ENCODE assay signal across 8 cellular contexts in the genomic region with DNA sequence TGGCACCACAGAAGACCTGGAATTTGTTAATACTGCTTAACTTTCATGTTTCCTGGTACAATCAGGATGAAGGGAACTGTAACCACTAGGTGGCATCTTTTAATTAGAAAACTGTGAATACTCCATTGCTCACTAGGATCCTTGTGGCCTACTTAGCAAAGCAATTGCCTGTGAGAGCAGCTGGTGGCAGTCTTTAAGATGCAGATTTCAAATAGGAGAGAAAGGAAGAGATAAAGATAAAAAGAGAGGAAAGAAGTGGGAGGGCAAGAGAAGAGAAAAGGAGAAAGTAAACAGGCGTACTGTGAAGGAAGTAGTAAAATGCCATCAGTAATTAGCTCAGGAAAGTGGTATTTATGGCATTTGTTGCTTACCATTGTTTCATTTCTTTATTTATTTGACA.
DNase-seq lines count a peak whose midpoint lies in the region; ATAC-seq, FAIRE-seq and TF ChIP-seq lines count a peak whose summit lies in the region.

No MANE protein-coding gene starts in this region.

- TF ChIP-seq CTCF in A549 (IDR thresholded peaks at IDR 0.05) (peak; percentile 93), SK-N-SH (IDR thresholded peaks at IDR 0.05) (peak; percentile 72), esophagus squamous epithelium (IDR thresholded peaks at IDR 0.05) (peak; percentile 30 to 92 (median 77))

- peak; percentile 82 for FAIRE-seq in A549 (lab: Jason Lieb, UNC)

- H3K27me3 ChIP-seq in SK-N-SH (ENCODE audit: insufficient read depth) (no peaks in the 10 kb centered on the region), esophagus squamous epithelium (no peaks in the 10 kb centered on the region)

- ATAC-seq in A549, result peak; percentile 99
- ATAC-seq in HG02623 (IDR thresholded peaks at IDR 0.05; ENCODE audit: unreplicated experiment), result no peak
- ATAC-seq in HG02970 (IDR thresholded peaks at IDR 0.05; ENCODE audit: low FRiP score, unreplicated experiment), result no peak

- POLR2A ChIA-PET in A549 (lab: Yijun Ruan, JAX), result interaction anchor here (0.5 to 1.7 kb wide), 6 partner anchors 75 to 861 kb away, joined by 3 to 13 read pairs (median 5); partner anchors contain the start of gene ZFP36L1
- POLR2A ChIA-PET in SK-N-SH (lab: Yijun Ruan, JAX), result no interaction called here

- H3K4me1 ChIP-seq in A549 (peaks cover 13% of the 10 kb centered on the region), SK-N-SH (ENCODE audit: control insufficient read depth in 1 of 2, insufficient read depth in 2 of 2, low read depth in 1 of 2, low read length in 1 of 2) (peaks cover 0 to 5% of the 10 kb centered on the region in 2 experiments; a peak in 3 of 4 replicates), esophagus squamous epithelium (peaks cover 0 to 44% (median 6%) of the 10 kb centered on the region in 3 donors)

- H3K9me2 ChIP-seq in SK-N-SH, result no peaks in the 10 kb centered on the region

- H3K9me3 ChIP-seq in A549, result 0 out of 3 replicates have a peak, but pooled peaks cover 4% of the 10 kb centered on the region
- H3K9me3 ChIP-seq in SK-N-SH, result no peaks in the 10 kb centered on the region; the same call in 1 of the 2 replicates
- H3K9me3 ChIP-seq in esophagus squamous epithelium, result peaks cover 0 to 10% (median 0%) of the 10 kb centered on the region in 3 donors

- TF ChIP-seq POLR2A in A549 (IDR thresholded peaks at IDR 0.05; ENCODE audit: low read length) (no peak), esophagus squamous epithelium (IDR thresholded peaks at IDR 0.05) (no peak)

- peak overlapping the region; percentile 66 for H3K4me2 ChIP-seq in A549
- no peak overlapping the region for H3K4me2 ChIP-seq in SK-N-SH

- peak; percentile 82 to 89 for DNase-seq in A549 (ENCODE audit: low read depth in 1 of 2, low spot score in 1 of 2)
- peak; percentile 44 for DNase-seq in GF-D8 (lab: John Stamatoyannopoulos, UW)
- DNase-seq in NCI-H1092 (lab: John Stamatoyannopoulos, UW), result peak; percentile 62
- peak; percentile 53 for DNase-seq in SK-N-SH
- no peak for DNase-seq in esophagus squamous epithelium (lab: John Stamatoyannopoulos, UW)
- DNase-seq in myocyte (ENCODE audit: low read depth), result peak; percentile 87

- TF ChIP-seq RAD21 in A549 (conservative IDR thresholded peaks at IDR 0.05 in 1 of 2, IDR thresholded peaks at IDR 0.05 in 1 of 2), result peak; percentile 89 to 93
- peak; percentile 68 for TF ChIP-seq RAD21 in SK-N-SH (IDR thresholded peaks at IDR 0.05; ENCODE audit: low read length)

- 11% methylated on average over 1 of the region's 1 CpG for WGBS in A549 (ENCODE audit: missing lambda C conversion rate)
- WGBS in SK-N-SH (ENCODE audit: low lambda C conversion rate), result 79% methylated on average over 1 of the region's 1 CpG
- WGBS in esophagus squamous epithelium, 2 donors, result 16 to 30% methylated on average over 1 of the region's 1 CpG

- CTCF ChIA-PET in A549 (lab: Yijun Ruan, JAX) (interaction anchor here (0.6 to 3.4 kb wide), 65 partner anchors 9 to 1434 kb away, joined by 3 to 51 read pairs (median 4); partner anchors contain the start of gene ZFP36L1), SK-N-SH (lab: Yijun Ruan, JAX) (interaction anchor here (0.7 to 5.1 kb wide), 35 partner anchors 10 to 910 kb away, joined by 3 to 55 read pairs (median 4); no protein-coding TSS in a partner anchor)

- H3K36me3 ChIP-seq in SK-N-SH (replicated peaks in 1 of 2; ENCODE audit: control insufficient read depth in 1 of 2, insufficient read depth in 2 of 2, low read length in 1 of 2) (no peaks in the 10 kb centered on the region), esophagus squamous epithelium (no peaks in the 10 kb centered on the region)

- no peaks in the 10 kb centered on the region for H3F3A ChIP-seq in SK-N-SH (replicated peaks; ENCODE audit: insufficient read depth)

- H4K20me1 ChIP-seq in SK-N-SH (ENCODE audit: insufficient read depth), result no peaks in the 10 kb centered on the region

- H3K9ac ChIP-seq in SK-N-SH, result no peak overlapping the region

- H3K79me2 ChIP-seq in SK-N-SH (ENCODE audit: insufficient read depth), result no peaks in the 10 kb centered on the region

- H3K27ac ChIP-seq in A549 (peak overlapping the region; percentile 73 to 78), SK-N-SH (ENCODE audit: low read depth in 2 of 2, low read length in 1 of 2) (peak overlapping the region in 1 of 2 experiments; percentile 50; a peak in 1 of 4 replicates), esophagus squamous epithelium (peak overlapping the region in 3 of 4 donors; percentile 25 to 72 (median 58))

- no peak overlapping the region for H3K4me3 ChIP-seq in A549
- no peak overlapping the region for H3K4me3 ChIP-seq in SK-N-SH (ENCODE audit: low read depth in 2 of 2, low read length in 1 of 2)
- H3K4me3 ChIP-seq in esophagus squamous epithelium, result no peak overlapping the region

- H2AFZ ChIP-seq in SK-N-SH (ENCODE audit: low read depth), result peak overlapping the region; percentile 54; the same call in 1 of the 2 replicates

- TF ChIP-seq EP300 in A549 (IDR thresholded peaks at IDR 0.05) (no peak), SK-N-SH (IDR thresholded peaks at IDR 0.05; ENCODE audit: borderline replicate concordance in 1 of 2, low read depth in 1 of 2, low read length in 1 of 2) (no peak)

- intact Hi-C loops in esophagus squamous epithelium (cut with DNase I), result no loop called here

TF ChIP-seq in A549, 52 proteins besides CTCF, POLR2A, EP300 and RAD21:
- TF ChIP-seq JUN (IDR thresholded peaks at IDR 0.05) (0 out of 5 replicates have a peak, but pooled peaks of 1 of the 2 experiments have one; percentile 15), SMC3 (IDR thresholded peaks at IDR 0.05) (peak; percentile 92), ZSCAN20 (CRISPR knock-in tag; IDR thresholded peaks at IDR 0.05) (no peak)
- TF ChIP-seq, protein P1, sequence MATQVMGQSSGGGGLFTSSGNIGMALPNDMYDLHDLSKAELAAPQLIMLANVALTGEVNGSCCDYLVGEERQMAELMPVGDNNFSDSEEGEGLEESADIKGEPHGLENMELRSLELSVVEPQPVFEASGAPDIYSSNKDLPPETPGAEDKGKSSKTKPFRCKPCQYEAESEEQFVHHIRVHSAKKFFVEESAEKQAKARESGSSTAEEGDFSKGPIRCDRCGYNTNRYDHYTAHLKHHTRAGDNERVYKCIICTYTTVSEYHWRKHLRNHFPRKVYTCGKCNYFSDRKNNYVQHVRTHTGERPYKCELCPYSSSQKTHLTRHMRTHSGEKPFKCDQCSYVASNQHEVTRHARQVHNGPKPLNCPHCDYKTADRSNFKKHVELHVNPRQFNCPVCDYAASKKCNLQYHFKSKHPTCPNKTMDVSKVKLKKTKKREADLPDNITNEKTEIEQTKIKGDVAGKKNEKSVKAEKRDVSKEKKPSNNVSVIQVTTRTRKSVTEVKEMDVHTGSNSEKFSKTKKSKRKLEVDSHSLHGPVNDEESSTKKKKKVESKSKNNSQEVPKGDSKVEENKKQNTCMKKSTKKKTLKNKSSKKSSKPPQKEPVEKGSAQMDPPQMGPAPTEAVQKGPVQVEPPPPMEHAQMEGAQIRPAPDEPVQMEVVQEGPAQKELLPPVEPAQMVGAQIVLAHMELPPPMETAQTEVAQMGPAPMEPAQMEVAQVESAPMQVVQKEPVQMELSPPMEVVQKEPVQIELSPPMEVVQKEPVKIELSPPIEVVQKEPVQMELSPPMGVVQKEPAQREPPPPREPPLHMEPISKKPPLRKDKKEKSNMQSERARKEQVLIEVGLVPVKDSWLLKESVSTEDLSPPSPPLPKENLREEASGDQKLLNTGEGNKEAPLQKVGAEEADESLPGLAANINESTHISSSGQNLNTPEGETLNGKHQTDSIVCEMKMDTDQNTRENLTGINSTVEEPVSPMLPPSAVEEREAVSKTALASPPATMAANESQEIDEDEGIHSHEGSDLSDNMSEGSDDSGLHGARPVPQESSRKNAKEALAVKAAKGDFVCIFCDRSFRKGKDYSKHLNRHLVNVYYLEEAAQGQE (IDR thresholded peaks at IDR 0.05), result no peak

TF ChIP-seq in SK-N-SH, 30 proteins besides CTCF, POLR2A, EP300 and RAD21:
- TF ChIP-seq TCF12 (IDR thresholded peaks at IDR 0.05) (no peak), JUND (IDR thresholded peaks at IDR 0.05) (no peak), FOXJ3 (CRISPR knock-in tag; IDR thresholded peaks at IDR 0.05) (no peak), SMC3 (IDR thresholded peaks at IDR 0.05; ENCODE audit: low read depth, low read length) (peak; percentile 50), ELF1 (IDR thresholded peaks at IDR 0.05) (no peak)
TF ChIP-seq in SK-N-SH: peak in this region for 1.

Comparison
In these comparisons a context has a peak if more than half of its experiments do, and no peak if none do; other contexts are left out.
1. ATAC-seq: peak in A549 (2 of 2); none in HG02623 (single experiment) and HG02970 (single experiment).
2. Of the 12 proteins assayed by ChIP-seq in both A549 and SK-N-SH: peak only in A549: none; only in SK-N-SH: none; in both: CTCF, RAD21 and SMC3; in neither: 9.
3. Peak in every context shown above with its lines, with median percentiles within 50 percentile points of each other: CTCF ChIP-seq.